Comparison of ENCODE assay signal across 1 cellular context in the genomic region with DNA sequence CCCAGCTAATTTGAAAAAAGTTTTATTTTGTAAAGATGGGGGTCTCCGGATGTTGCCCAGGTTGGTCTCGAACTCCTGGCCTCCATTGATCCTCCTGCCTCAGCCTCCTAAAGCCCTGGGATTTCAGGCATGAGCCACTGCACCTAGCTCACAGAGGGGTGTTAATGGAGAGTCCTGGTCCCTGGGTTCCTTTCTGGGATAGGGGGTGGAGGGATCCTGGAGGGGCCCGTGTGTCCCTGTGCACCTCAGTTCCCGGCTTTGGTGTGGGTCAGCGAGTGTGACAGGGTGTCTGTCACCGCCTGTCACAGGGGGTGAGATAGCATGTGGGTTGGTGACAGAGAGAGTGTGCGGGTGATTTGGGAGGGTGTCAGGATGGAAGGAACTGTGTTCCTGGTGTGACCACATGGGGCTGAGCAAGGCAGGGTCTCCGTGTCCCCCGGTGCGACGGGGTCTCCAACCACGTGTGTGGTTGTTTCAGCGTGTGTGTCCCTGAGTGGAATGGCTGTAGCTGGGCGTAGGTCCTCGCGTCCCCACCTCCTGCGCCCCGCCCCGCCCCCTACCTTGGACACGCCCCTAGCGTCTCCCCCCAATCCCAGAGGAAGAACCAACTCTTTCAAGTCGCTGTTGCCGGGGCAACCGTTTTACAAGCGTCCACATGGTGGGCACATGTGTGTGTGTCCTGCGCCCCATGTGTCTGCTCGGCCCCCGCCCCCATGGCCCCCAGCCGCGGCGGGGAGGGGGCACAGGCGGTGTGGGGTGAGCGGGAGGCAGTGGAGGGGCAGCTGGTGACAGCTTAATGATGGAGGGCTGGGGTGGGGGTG.
TF ChIP-seq lines count a peak whose summit lies in the region.

No MANE protein-coding gene starts in this region.

TF ChIP-seq in GM23338, 12 proteins besides CTCF, POLR2A, EP300 and RAD21 (continued from another document):
- TF ChIP-seq, protein P1, sequence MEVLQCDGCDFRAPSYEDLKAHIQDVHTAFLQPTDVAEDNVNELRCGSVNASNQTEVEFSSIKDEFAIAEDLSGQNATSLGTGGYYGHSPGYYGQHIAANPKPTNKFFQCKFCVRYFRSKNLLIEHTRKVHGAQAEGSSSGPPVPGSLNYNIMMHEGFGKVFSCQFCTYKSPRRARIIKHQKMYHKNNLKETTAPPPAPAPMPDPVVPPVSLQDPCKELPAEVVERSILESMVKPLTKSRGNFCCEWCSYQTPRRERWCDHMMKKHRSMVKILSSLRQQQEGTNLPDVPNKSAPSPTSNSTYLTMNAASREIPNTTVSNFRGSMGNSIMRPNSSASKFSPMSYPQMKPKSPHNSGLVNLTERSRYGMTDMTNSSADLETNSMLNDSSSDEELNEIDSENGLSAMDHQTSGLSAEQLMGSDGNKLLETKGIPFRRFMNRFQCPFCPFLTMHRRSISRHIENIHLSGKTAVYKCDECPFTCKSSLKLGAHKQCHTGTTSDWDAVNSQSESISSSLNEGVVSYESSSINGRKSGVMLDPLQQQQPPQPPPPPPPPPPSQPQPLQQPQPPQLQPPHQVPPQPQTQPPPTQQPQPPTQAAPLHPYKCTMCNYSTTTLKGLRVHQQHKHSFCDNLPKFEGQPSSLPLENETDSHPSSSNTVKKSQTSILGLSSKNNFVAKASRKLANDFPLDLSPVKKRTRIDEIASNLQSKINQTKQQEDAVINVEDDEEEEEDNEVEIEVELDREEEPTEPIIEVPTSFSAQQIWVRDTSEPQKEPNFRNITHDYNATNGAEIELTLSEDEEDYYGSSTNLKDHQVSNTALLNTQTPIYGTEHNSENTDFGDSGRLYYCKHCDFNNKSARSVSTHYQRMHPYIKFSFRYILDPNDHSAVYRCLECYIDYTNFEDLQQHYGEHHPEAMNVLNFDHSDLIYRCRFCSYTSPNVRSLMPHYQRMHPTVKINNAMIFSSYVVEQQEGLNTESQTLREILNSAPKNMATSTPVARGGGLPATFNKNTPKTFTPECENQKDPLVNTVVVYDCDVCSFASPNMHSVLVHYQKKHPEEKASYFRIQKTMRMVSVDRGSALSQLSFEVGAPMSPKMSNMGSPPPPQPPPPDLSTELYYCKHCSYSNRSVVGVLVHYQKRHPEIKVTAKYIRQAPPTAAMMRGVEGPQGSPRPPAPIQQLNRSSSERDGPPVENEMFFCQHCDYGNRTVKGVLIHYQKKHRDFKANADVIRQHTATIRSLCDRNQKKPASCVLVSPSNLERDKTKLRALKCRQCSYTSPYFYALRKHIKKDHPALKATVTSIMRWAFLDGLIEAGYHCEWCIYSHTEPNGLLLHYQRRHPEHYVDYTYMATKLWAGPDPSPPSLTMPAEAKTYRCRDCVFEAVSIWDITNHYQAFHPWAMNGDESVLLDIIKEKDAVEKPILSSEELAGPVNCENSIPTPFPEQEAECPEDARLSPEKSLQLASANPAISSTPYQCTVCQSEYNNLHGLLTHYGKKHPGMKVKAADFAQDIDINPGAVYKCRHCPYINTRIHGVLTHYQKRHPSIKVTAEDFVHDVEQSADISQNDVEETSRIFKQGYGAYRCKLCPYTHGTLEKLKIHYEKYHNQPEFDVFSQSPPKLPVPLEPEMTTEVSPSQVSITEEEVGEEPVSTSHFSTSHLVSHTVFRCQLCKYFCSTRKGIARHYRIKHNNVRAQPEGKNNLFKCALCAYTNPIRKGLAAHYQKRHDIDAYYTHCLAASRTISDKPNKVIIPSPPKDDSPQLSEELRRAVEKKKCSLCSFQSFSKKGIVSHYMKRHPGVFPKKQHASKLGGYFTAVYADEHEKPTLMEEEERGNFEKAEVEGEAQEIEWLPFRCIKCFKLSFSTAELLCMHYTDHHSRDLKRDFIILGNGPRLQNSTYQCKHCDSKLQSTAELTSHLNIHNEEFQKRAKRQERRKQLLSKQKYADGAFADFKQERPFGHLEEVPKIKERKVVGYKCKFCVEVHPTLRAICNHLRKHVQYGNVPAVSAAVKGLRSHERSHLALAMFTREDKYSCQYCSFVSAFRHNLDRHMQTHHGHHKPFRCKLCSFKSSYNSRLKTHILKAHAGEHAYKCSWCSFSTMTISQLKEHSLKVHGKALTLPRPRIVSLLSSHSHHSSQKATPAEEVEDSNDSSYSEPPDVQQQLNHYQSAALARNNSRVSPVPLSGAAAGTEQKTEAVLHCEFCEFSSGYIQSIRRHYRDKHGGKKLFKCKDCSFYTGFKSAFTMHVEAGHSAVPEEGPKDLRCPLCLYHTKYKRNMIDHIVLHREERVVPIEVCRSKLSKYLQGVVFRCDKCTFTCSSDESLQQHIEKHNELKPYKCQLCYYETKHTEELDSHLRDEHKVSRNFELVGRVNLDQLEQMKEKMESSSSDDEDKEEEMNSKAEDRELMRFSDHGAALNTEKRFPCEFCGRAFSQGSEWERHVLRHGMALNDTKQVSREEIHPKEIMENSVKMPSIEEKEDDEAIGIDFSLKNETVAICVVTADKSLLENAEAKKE (CRISPR knock-in tag; IDR thresholded peaks at IDR 0.05), result no peak
- TF ChIP-seq, protein P2, sequence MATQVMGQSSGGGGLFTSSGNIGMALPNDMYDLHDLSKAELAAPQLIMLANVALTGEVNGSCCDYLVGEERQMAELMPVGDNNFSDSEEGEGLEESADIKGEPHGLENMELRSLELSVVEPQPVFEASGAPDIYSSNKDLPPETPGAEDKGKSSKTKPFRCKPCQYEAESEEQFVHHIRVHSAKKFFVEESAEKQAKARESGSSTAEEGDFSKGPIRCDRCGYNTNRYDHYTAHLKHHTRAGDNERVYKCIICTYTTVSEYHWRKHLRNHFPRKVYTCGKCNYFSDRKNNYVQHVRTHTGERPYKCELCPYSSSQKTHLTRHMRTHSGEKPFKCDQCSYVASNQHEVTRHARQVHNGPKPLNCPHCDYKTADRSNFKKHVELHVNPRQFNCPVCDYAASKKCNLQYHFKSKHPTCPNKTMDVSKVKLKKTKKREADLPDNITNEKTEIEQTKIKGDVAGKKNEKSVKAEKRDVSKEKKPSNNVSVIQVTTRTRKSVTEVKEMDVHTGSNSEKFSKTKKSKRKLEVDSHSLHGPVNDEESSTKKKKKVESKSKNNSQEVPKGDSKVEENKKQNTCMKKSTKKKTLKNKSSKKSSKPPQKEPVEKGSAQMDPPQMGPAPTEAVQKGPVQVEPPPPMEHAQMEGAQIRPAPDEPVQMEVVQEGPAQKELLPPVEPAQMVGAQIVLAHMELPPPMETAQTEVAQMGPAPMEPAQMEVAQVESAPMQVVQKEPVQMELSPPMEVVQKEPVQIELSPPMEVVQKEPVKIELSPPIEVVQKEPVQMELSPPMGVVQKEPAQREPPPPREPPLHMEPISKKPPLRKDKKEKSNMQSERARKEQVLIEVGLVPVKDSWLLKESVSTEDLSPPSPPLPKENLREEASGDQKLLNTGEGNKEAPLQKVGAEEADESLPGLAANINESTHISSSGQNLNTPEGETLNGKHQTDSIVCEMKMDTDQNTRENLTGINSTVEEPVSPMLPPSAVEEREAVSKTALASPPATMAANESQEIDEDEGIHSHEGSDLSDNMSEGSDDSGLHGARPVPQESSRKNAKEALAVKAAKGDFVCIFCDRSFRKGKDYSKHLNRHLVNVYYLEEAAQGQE (IDR thresholded peaks at IDR 0.05; ENCODE audit: unreplicated experiment), result no peak
- TF ChIP-seq CREB1 (CRISPR knock-in tag; IDR thresholded peaks at IDR 0.05; ENCODE audit: low read depth), result no peak
- no peak for TF ChIP-seq EZH2phosphoT487 (IDR thresholded peaks at IDR 0.05; ENCODE audit: unreplicated experiment)
- no peak for TF ChIP-seq POLR2AphosphoS5 (IDR thresholded peaks at IDR 0.05; ENCODE audit: low read depth)
- no peak for TF ChIP-seq ZNF331 (CRISPR knock-in tag; IDR thresholded peaks at IDR 0.05; ENCODE audit: low read depth)
- no peak for TF ChIP-seq JUNB (IDR thresholded peaks at IDR 0.05; ENCODE audit: unreplicated experiment)
- TF ChIP-seq, protein P3, sequence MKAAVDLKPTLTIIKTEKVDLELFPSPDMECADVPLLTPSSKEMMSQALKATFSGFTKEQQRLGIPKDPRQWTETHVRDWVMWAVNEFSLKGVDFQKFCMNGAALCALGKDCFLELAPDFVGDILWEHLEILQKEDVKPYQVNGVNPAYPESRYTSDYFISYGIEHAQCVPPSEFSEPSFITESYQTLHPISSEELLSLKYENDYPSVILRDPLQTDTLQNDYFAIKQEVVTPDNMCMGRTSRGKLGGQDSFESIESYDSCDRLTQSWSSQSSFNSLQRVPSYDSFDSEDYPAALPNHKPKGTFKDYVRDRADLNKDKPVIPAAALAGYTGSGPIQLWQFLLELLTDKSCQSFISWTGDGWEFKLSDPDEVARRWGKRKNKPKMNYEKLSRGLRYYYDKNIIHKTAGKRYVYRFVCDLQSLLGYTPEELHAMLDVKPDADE (IDR thresholded peaks at IDR 0.05), result no peak
- TF ChIP-seq NANOG (IDR thresholded peaks at IDR 0.05; ENCODE audit: borderline replicate concordance), result no peak
- no peak for TF ChIP-seq ZNF114 (CRISPR knock-in tag; IDR thresholded peaks at IDR 0.05)
